ENCODE assay signal across 9 cellular contexts in genomic region chr15:80011041-80011523, GRCh38. TPM values are rescaled to one million over a fixed set of nuclear protein-coding genes. Genes with fewer than 3 reads are reported as not detected.
DNase-seq lines count a peak whose midpoint lies in the region; ATAC-seq lines count a peak whose summit lies in the region.
"Had no signal": no experiment of that assay in that cellular context is flagged by ENCODE, and none has a peak within 500 bp of the region (broad histone marks: within the 10 kb centered on the region; RNA-seq: fewer than 3 reads in every experiment).

No MANE protein-coding gene starts in this region.

- ATAC-seq in GM18502 (IDR thresholded peaks at IDR 0.05; ENCODE audit: poor library complexity, unreplicated experiment) (peak; percentile 60), GM21723 (IDR thresholded peaks at IDR 0.05; ENCODE audit: unreplicated experiment) (peak; percentile 58), HG03196 (IDR thresholded peaks at IDR 0.05; ENCODE audit: unreplicated experiment) (peak; percentile 55)

- DNase-seq in AG08395 (ENCODE audit: low spot score) (peak; percentile 61), NOMO-1 treated with DMSO at 0.1 percent for 48 hours (lab: John Stamatoyannopoulos, UW; ENCODE audit: unreplicated experiment) (peak; percentile 91), dedifferentiated amniotic fluid mesenchymal stem cell (ENCODE audit: extremely low spot score) (peak; percentile 54), renal cortical epithelial cell (ENCODE audit: low read depth) (peak; percentile 40)
- DNase-seq in activated CD4-positive, alpha-beta T cell treated with anti-CD3 and anti-CD28 coated beads, Interleukin-2, amount 50 U/mL, for 48 hours = peak; percentile 38 to 54

RNA-seq across cellular contexts. Expression of gene BCL2A1, which starts 40.1 kb away (rescaled TPM):
- total RNA-seq in renal cortical epithelial cell = 9.9 TPM in 1 of 2 replicates, not detected in the other
- total RNA-seq: A673 had no signal

RNA-seq across cellular contexts. Expression of gene ZFAND6, which starts 48.4 kb away (rescaled TPM):
- 203 and 290 TPM in 2 replicates for total RNA-seq in renal cortical epithelial cell

Comparison
In these comparisons a context has a peak if more than half of its experiments do, and no peak if none do; other contexts are left out.
1. Peak in every context shown above with its lines: DNase-seq and ATAC-seq.
2. DNase-seq: peak in every context shown above with its lines; median percentile 91 in NOMO-1 treated with DMSO at 0.1 percent for 48 hours; 61 in AG08395; 54 in dedifferentiated amniotic fluid mesenchymal stem cell; 46 in activated CD4-positive, alpha-beta T cell treated with anti-CD3 and anti-CD28 coated beads, Interleukin-2, amount 50 U/mL, for 48 hours; 40 in renal cortical epithelial cell.